In genomic region chrX:15515931-15516330, GRCh38 we compare ENCODE assay signal across 2 cellular contexts.
TF ChIP-seq lines count a peak whose summit lies in the region.

No MANE protein-coding gene starts in this region.

TF ChIP-seq in H1, 55 proteins besides CTCF, POLR2A, EP300 and RAD21:
- TF ChIP-seq ASH2L (IDR thresholded peaks at IDR 0.05; ENCODE audit: low read length) (no peak), E2F6 (IDR thresholded peaks at IDR 0.05) (no peak), GTF2F1 (IDR thresholded peaks at IDR 0.05; ENCODE audit: borderline replicate concordance, low read depth, low read length) (no peak), USF2 (IDR thresholded peaks at IDR 0.05; ENCODE audit: low read length) (no peak), SIN3A (conservative IDR thresholded peaks at IDR 0.05 in 1 of 2, IDR thresholded peaks at IDR 0.05 in 1 of 2; ENCODE audit: low read depth in 1 of 2, low read length in 2 of 2) (no peak), ATF3 (IDR thresholded peaks at IDR 0.05; ENCODE audit: insufficient read depth, low read depth, low read length) (no peak), SIX5 (IDR thresholded peaks at IDR 0.05; ENCODE audit: low read depth, low read length) (no peak), BACH1 (IDR thresholded peaks at IDR 0.05; ENCODE audit: low read length) (no peak), EZH2 (IDR thresholded peaks at IDR 0.05; ENCODE audit: low read depth, low read length, severe bottlenecking) (no peak), SP2 (IDR thresholded peaks at IDR 0.05; ENCODE audit: low read length) (no peak), TBP (IDR thresholded peaks at IDR 0.05; ENCODE audit: low read depth, low read length) (no peak), HDAC6 (IDR thresholded peaks at IDR 0.05; ENCODE audit: low read depth, low read length) (no peak), SIRT6 (IDR thresholded peaks at IDR 0.05; ENCODE audit: low read length) (no peak), BRCA1 (IDR thresholded peaks at IDR 0.05; ENCODE audit: low read depth, low read length) (no peak), NANOG (IDR thresholded peaks at IDR 0.05; ENCODE audit: insufficient read depth, low read depth, low read length, poor library complexity, severe bottlenecking) (no peak), FOSL1 (IDR thresholded peaks at IDR 0.05; ENCODE audit: insufficient read depth, low read depth, low read length) (no peak), YY1 (IDR thresholded peaks at IDR 0.05; ENCODE audit: low read depth, low read length) (no peak)

TF ChIP-seq in GM12891, 5 proteins besides CTCF, POLR2A, EP300 and RAD21:
- no peak for TF ChIP-seq TAF1 (IDR thresholded peaks at IDR 0.05; ENCODE audit: low read depth, low read length)
- no peak for TF ChIP-seq PAX5 (IDR thresholded peaks at IDR 0.05; ENCODE audit: insufficient read depth, low read length, severe bottlenecking)
- no peak for TF ChIP-seq POU2F2 (IDR thresholded peaks at IDR 0.05; ENCODE audit: low read depth, low read length)
- no peak for TF ChIP-seq SPI1 (IDR thresholded peaks at IDR 0.05; ENCODE audit: low read depth, low read length)
